In genomic region chr6:168537485-168537884, GRCh38 we compare ENCODE assay signal across 1 cellular context.
TF ChIP-seq lines count a peak whose summit lies in the region.

No MANE protein-coding gene starts in this region.

TF ChIP-seq in HepG2, 621 proteins besides CTCF, POLR2A, EP300 and RAD21:
- no peak for TF ChIP-seq STAT6 (CRISPR knock-in tag; IDR thresholded peaks at IDR 0.05; ENCODE audit: borderline replicate concordance)
- no peak for TF ChIP-seq ZNF225 (CRISPR knock-in tag; IDR thresholded peaks at IDR 0.05)
- TF ChIP-seq ZNF496 (CRISPR knock-in tag; IDR thresholded peaks at IDR 0.05; ENCODE audit: insufficient replicate concordance), result no peak
- TF ChIP-seq ZNF235 (CRISPR knock-in tag; IDR thresholded peaks at IDR 0.05; ENCODE audit: borderline replicate concordance), result no peak
- no peak for TF ChIP-seq PLSCR1 (CRISPR knock-in tag; IDR thresholded peaks at IDR 0.05; ENCODE audit: borderline replicate concordance)
- no peak for TF ChIP-seq ZBTB7B (CRISPR knock-in tag; IDR thresholded peaks at IDR 0.05)
- TF ChIP-seq TSC22D2 (CRISPR knock-in tag; IDR thresholded peaks at IDR 0.05; ENCODE audit: borderline replicate concordance), result no peak
- no peak for TF ChIP-seq SNAI1 (CRISPR knock-in tag; IDR thresholded peaks at IDR 0.05; ENCODE audit: borderline replicate concordance)
- TF ChIP-seq HMGXB4 (CRISPR knock-in tag; IDR thresholded peaks at IDR 0.05; ENCODE audit: borderline replicate concordance in 1 of 2, low read depth in 1 of 2), result no peak
- TF ChIP-seq FOSL2 (CRISPR knock-in tag; IDR thresholded peaks at IDR 0.05), result no peak
- TF ChIP-seq SNAPC5 (CRISPR knock-in tag; IDR thresholded peaks at IDR 0.05; ENCODE audit: borderline replicate concordance), result no peak
- TF ChIP-seq CREB3 (CRISPR knock-in tag; IDR thresholded peaks at IDR 0.05), result no peak
- TF ChIP-seq NR2F1 (CRISPR knock-in tag; IDR thresholded peaks at IDR 0.05), result no peak
